Comparison of ENCODE assay signal across 7 cellular contexts in the genomic region with DNA sequence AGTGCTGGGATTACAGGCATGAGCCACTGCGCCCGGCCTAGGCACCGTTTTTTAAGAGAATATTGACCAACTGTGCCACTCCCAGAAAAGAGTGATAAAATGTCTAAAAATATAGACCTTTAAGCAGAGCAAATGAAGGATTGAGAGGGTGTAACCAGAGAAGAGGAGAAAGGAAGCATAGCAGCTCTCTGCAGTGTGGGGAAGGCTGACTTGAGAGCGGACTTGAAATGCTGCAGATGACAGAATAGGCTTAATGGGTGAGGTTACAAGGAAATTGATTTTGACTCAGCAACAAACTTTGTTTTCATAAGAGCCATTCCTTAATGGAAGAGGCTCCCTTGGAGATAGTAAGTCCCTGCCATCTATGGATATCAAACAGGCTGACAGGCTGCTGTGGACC.
"Had no signal": no experiment of that assay in that cellular context is flagged by ENCODE, and none has a peak within 500 bp of the region (broad histone marks: within the 10 kb centered on the region; RNA-seq: fewer than 3 reads in every experiment).

No MANE protein-coding gene starts in this region.

- H3K4me3 ChIP-seq: GM23338 had no signal

- H2AFZ ChIP-seq: GM23338 had no signal

- H3K4me3 Mint-ChIP-seq: GM23338, H9 had no signal

- H3K27ac ChIP-seq: HL-60 had no signal

- FAIRE-seq: H1, H54 had no signal

- DNase-seq: H9, HCEC 1CT, IMR-90 had no signal

- ATAC-seq: GM23338 had no signal

- H3K27ac Mint-ChIP-seq: GM23338, H9 had no signal

- H3K4me2 ChIP-seq: GM23338 had no signal

- H3K9me3 Mint-ChIP-seq: GM23338, H9 had no signal
